9 cellular contexts compared by ENCODE assay signal in genomic region chr6:38673397-38674165, GRCh38. TPM values are rescaled to one million over a fixed set of nuclear protein-coding genes. Genes with fewer than 3 reads are reported as not detected.
DNase-seq lines count a peak whose midpoint lies in the region; ATAC-seq and TF ChIP-seq lines count a peak whose summit lies in the region.
"Had no signal": no experiment of that assay in that cellular context is flagged by ENCODE, and none has a peak within 500 bp of the region (broad histone marks: within the 10 kb centered on the region; RNA-seq: fewer than 3 reads in every experiment).

No MANE protein-coding gene starts in this region.

- H3K4me3 ChIP-seq in DOHH2 (ENCODE audit: low read length) = no peak overlapping the region

- DNase-seq in NCI-H748 (lab: John Stamatoyannopoulos, UW; ENCODE audit: unreplicated experiment) (peak; percentile 59), endothelial cell (ENCODE audit: low spot score) (no peak), cerebellar cortex (ENCODE audit: low spot score) (no peak), NCI-H345 treated with DMSO at 0.1 percent for 48 hours (lab: John Stamatoyannopoulos, UW; ENCODE audit: unreplicated experiment) (no peak)
- DNase-seq: activated CD8-positive, alpha-beta memory T cell treated with anti-CD3 and anti-CD28 coated beads, Interleukin-2, amount 50 U/mL, for 48 hours; effector CD4-positive, alpha-beta T cell had no signal

- peak overlapping the region; percentile 61 for H3K27ac Mint-ChIP-seq in endothelial cell (ENCODE audit: unreplicated experiment)

- H3K4me1 ChIP-seq in DOHH2 (ENCODE audit: control insufficient read depth, low read length) = peaks cover 14% of the 10 kb centered on the region

- peaks cover 42% of the 10 kb centered on the region for H3K36me3 ChIP-seq in DOHH2 (ENCODE audit: control insufficient read depth, low read length)

- peak overlapping the region; percentile 12 for H3K4me2 ChIP-seq in DOHH2 (ENCODE audit: low read length)

- H3K9me2 ChIP-seq in DOHH2 (replicated peaks; ENCODE audit: control insufficient read depth, low read length) = no peaks in the 10 kb centered on the region

- H3F3A ChIP-seq in DOHH2 (ENCODE audit: control insufficient read depth, insufficient read depth) = peaks cover 10% of the 10 kb centered on the region

- no peak overlapping the region for H3K27ac ChIP-seq in DOHH2 (ENCODE audit: low read depth, low read length)

- no peaks in the 10 kb centered on the region for H3K79me2 ChIP-seq in DOHH2 (ENCODE audit: control insufficient read depth, low read length)

- no peaks in the 10 kb centered on the region for H3K9me3 ChIP-seq in DOHH2 (ENCODE audit: control insufficient read depth, insufficient read depth, low read length)

- H3K36me3 Mint-ChIP-seq in endothelial cell (ENCODE audit: low read depth, unreplicated experiment) = peaks cover 38% of the 10 kb centered on the region

- H3K4me1 Mint-ChIP-seq in endothelial cell (ENCODE audit: unreplicated experiment) = peaks cover 13% of the 10 kb centered on the region

- ATAC-seq in GM18511 (IDR thresholded peaks at IDR 0.05; ENCODE audit: unreplicated experiment) = no peak
- ATAC-seq: Panc1 had no signal

- peaks cover 3% of the 10 kb centered on the region for H3K27me3 Mint-ChIP-seq in endothelial cell (ENCODE audit: unreplicated experiment)

- H3K4me3 Mint-ChIP-seq in endothelial cell (ENCODE audit: unreplicated experiment) = no peak overlapping the region

- H3K27me3 ChIP-seq in DOHH2 (ENCODE audit: control insufficient read depth, low read length) = no peaks in the 10 kb centered on the region

- H3K9me3 Mint-ChIP-seq in endothelial cell (ENCODE audit: unreplicated experiment) = no peaks in the 10 kb centered on the region

- H4K20me1 ChIP-seq in DOHH2 (ENCODE audit: control insufficient read depth, insufficient read depth, low read depth, low read length) = no peaks in the 10 kb centered on the region

- TF ChIP-seq CTCF in DOHH2 (IDR thresholded peaks at IDR 0.05; ENCODE audit: low read depth, low read length, poor library complexity, severe bottlenecking) (no peak), endothelial cell (IDR thresholded peaks at IDR 0.05; ENCODE audit: unreplicated experiment) (no peak)

RNA-seq across cellular contexts. Expression of gene GLO1, which starts 29.4 kb away (rescaled TPM):
- 83.6 TPM for total RNA-seq in endothelial cell (ENCODE audit: unreplicated experiment)

RNA-seq across cellular contexts. Expression of gene BTBD9, which starts 33.9 kb away (rescaled TPM):
- 10.3 TPM for total RNA-seq in endothelial cell (ENCODE audit: unreplicated experiment)

RNA-seq across cellular contexts. Expression of gene DNAH8, which starts 41.5 kb away (rescaled TPM):
- 0.05 TPM for total RNA-seq in endothelial cell (ENCODE audit: unreplicated experiment)
